ENCODE assay signal across 8 cellular contexts in genomic region chr3:190345027-190345821, GRCh38. TPM values are rescaled to one million over a fixed set of nuclear protein-coding genes. Genes with fewer than 3 reads are reported as not detected.
DNase-seq lines count a peak whose midpoint lies in the region; ATAC-seq and TF ChIP-seq lines count a peak whose summit lies in the region.

No MANE protein-coding gene starts in this region.

- TF ChIP-seq CTCF in Caco-2 (IDR thresholded peaks at IDR 0.05; ENCODE audit: insufficient read depth in 1 of 2, low read depth in 1 of 2, low read length in 1 of 2, severe bottlenecking in 1 of 2, unreplicated experiment in 1 of 2) (no peak), Panc1 (IDR thresholded peaks at IDR 0.05) (no peak), esophagus squamous epithelium (IDR thresholded peaks at IDR 0.05) (no peak), nephron (IDR thresholded peaks at IDR 0.05; ENCODE audit: unreplicated experiment in 3 of 3) (no peak)

- H3K4me3 Mint-ChIP-seq in Caco-2 (ENCODE audit: unreplicated experiment) (peak overlapping the region; percentile 50), nephron (no peak overlapping the region)

- H3K4me1 Mint-ChIP-seq in Caco-2 (ENCODE audit: low read depth, unreplicated experiment), result peaks cover 35% of the 10 kb centered on the region
- peaks cover 12% of the 10 kb centered on the region for H3K4me1 Mint-ChIP-seq in nephron

- DNase-seq in Caco-2 (peak; percentile 52 to 57), Panc1 (ENCODE audit: low read depth, low spot score) (peak; percentile 62), esophagus squamous epithelium (lab: John Stamatoyannopoulos, UW) (no peak), NCI-H82 treated with DMSO at 0.1 percent for 48 hours (lab: John Stamatoyannopoulos, UW; ENCODE audit: unreplicated experiment) (no peak)
- no peak for DNase-seq in activated CD8-positive, alpha-beta memory T cell treated with anti-CD3 and anti-CD28 coated beads for 24 hours
- no peak for DNase-seq in activated effector memory CD4-positive, alpha-beta T cell treated with anti-CD3 and anti-CD28 coated beads, Interleukin-2, amount 50 U/mL, for 16 hours

- H3K9me3 Mint-ChIP-seq in Caco-2 (ENCODE audit: unreplicated experiment) (peaks cover 7% of the 10 kb centered on the region), nephron (peaks cover 7% of the 10 kb centered on the region)

- POLR2A ChIA-PET in Caco-2 (lab: Charles Lee), result interaction anchor here (1.2 kb wide), 1 partner anchor 23 kb away, joined by 3 read pairs; the partner anchor contains the start of gene CLDN1
- POLR2A ChIA-PET in Panc1 (lab: Charles Lee), result interaction anchor here (1.0 kb wide), 1 partner anchor 23 kb away, joined by 4 read pairs; no protein-coding TSS in a partner anchor

- H3K27ac ChIP-seq in Panc1 (ENCODE audit: low read length) (peak overlapping the region; percentile 88), esophagus squamous epithelium (peak overlapping the region; percentile 68 to 87 (median 80))

- H3K27ac Mint-ChIP-seq in Caco-2 (ENCODE audit: unreplicated experiment) (peak overlapping the region; percentile 95), nephron (peak overlapping the region; percentile 79 to 87 (median 83))

- 7 to 9% methylated on average over 4 of the region's 4 CpGs for WGBS in esophagus squamous epithelium, 2 donors

- CTCF ChIA-PET in Caco-2 (lab: Charles Lee), result interaction anchor here (1.1 kb wide), 2 partner anchors 23 to 28 kb away, joined by 4 to 8 read pairs; partner anchors contain the start of gene CLDN1
- CTCF ChIA-PET in Panc1 (lab: Charles Lee), result interaction anchor here (1.2 kb wide), 1 partner anchor 23 kb away, joined by 6 read pairs; the partner anchor contains the start of gene CLDN1

- H3K27me3 Mint-ChIP-seq in Caco-2 (ENCODE audit: insufficient read depth, unreplicated experiment) (no peaks in the 10 kb centered on the region), nephron (ENCODE audit: low read depth) (no peaks in the 10 kb centered on the region)

- peaks cover 36% of the 10 kb centered on the region for H3K4me1 ChIP-seq in Caco-2
- peaks cover 18% of the 10 kb centered on the region for H3K4me1 ChIP-seq in Panc1 (ENCODE audit: control insufficient read depth, insufficient read depth, low read length)
- peaks cover 6 to 32% (median 7%) of the 10 kb centered on the region in 3 donors for H3K4me1 ChIP-seq in esophagus squamous epithelium

- BruUV-seq in Caco-2 (replicated peaks; lab: Mats Ljungman, UMichigan), result no TSS peak
- no TSS peak for BruUV-seq in Panc1 (replicated peaks; lab: Mats Ljungman, UMichigan)

- no peaks in the 10 kb centered on the region for H3K36me3 ChIP-seq in Caco-2 (ENCODE audit: control insufficient read depth, insufficient read depth, low read length)
- no peaks in the 10 kb centered on the region for H3K36me3 ChIP-seq in Panc1 (ENCODE audit: control insufficient read depth, insufficient read depth, low read length)
- H3K36me3 ChIP-seq in esophagus squamous epithelium, result no peaks in the 10 kb centered on the region

- H3K27me3 ChIP-seq in Caco-2 (replicated peaks; ENCODE audit: control insufficient read depth, insufficient read depth, low read length) (no peaks in the 10 kb centered on the region), Panc1 (ENCODE audit: control insufficient read depth, insufficient read depth, low read length) (no peaks in the 10 kb centered on the region), esophagus squamous epithelium (no peaks in the 10 kb centered on the region)

- no peaks in the 10 kb centered on the region for H3K9me3 ChIP-seq in Caco-2
- H3K9me3 ChIP-seq in Panc1 (ENCODE audit: control insufficient read depth, insufficient read depth, low read depth, low read length), result no peaks in the 10 kb centered on the region
- no peaks in the 10 kb centered on the region for H3K9me3 ChIP-seq in esophagus squamous epithelium

- ATAC-seq in Panc1 (peak; percentile 88), HG03196 (IDR thresholded peaks at IDR 0.05; ENCODE audit: unreplicated experiment) (no peak)

- no peaks in the 10 kb centered on the region for H3K36me3 Mint-ChIP-seq in Caco-2 (ENCODE audit: insufficient read depth, unreplicated experiment)
- peaks cover under 1% of the 10 kb centered on the region for H3K36me3 Mint-ChIP-seq in nephron (ENCODE audit: low read depth)

- H3K4me3 ChIP-seq in Caco-2 (ENCODE audit: low read depth, low read length) (no peak overlapping the region), Panc1 (ENCODE audit: low read depth in 2 of 2, low read length in 2 of 2) (peak overlapping the region; percentile 14 to 42; a peak in 3 of 4 replicates), esophagus squamous epithelium (peak overlapping the region in 2 of 4 donors; percentile 2 to 6)

- in situ Hi-C loops in Panc1 (cut with HindIII; ENCODE audit: low pct_unique_long_range_greater_than_20kb, low sequenced_read_pairs), result no loop called here

- intact Hi-C loops in Caco-2 (cut with micrococcal nuclease; ENCODE audit: unreplicated experiment) (loop anchor here (2.0 kb wide), 2 partner anchors 14 to 30 kb away; no protein-coding TSS in a partner anchor), Panc1 (cut with micrococcal nuclease; ENCODE audit: unreplicated experiment) (no loop called here), esophagus squamous epithelium (cut with DNase I) (no loop called here)

- TF ChIP-seq POLR2A in esophagus squamous epithelium (IDR thresholded peaks at IDR 0.05), result no peak

RNA-seq across cellular contexts. Expression of gene CLDN1, which starts 23.0 kb away (rescaled TPM):
- total RNA-seq in Caco-2 (2022) (38.9 and 39.3 TPM in 2 replicates), Panc1 (2021; ENCODE audit: unreplicated experiment) (30.9 TPM), esophagus squamous epithelium (10 to 100 TPM; 34.8 to 59.6 (median 45.4) TPM)
- polyA plus RNA-seq in Panc1 (2012; ENCODE audit: insufficient read length), result 16.9 TPM

RNA-seq across cellular contexts. Expression of gene CLDN16, which starts 42.7 kb away (rescaled TPM):
- total RNA-seq in Caco-2 (2022) (0.27 and 0.30 TPM in 2 replicates), Panc1 (2021; ENCODE audit: unreplicated experiment) (not detected), esophagus squamous epithelium (under 1 TPM in 2 of 4 donors, not detected in 2; 0.38 to 0.64 TPM)
- polyA plus RNA-seq in Panc1 (2012; ENCODE audit: insufficient read length), result not detected

Comparison
In these comparisons a context has a peak if more than half of its experiments do, and no peak if none do; other contexts are left out.
1. DNase-seq: peak in Caco-2 (2 of 2) and Panc1 (single experiment); none in esophagus squamous epithelium (single experiment), activated CD8-positive, alpha-beta memory T cell treated with anti-CD3 and anti-CD28 coated beads for 24 hours (single experiment), NCI-H82 treated with DMSO at 0.1 percent for 48 hours (single experiment) and activated effector memory CD4-positive, alpha-beta T cell treated with anti-CD3 and anti-CD28 coated beads, Interleukin-2, amount 50 U/mL, for 16 hours (single experiment).